ENCODE assay signal across 8 cellular contexts in genomic region chr15:98085003-98085639, GRCh38.
DNase-seq lines count a peak whose midpoint lies in the region; ATAC-seq and TF ChIP-seq lines count a peak whose summit lies in the region.

No MANE protein-coding gene starts in this region.

- H3K9me2 ChIP-seq in neural cell (ENCODE audit: insufficient read depth, low read length): no peaks in the 10 kb centered on the region

- no peaks in the 10 kb centered on the region for H4K20me1 ChIP-seq in neural cell (ENCODE audit: insufficient read depth)

- no peaks in the 10 kb centered on the region for H3K27me3 ChIP-seq in neural cell (ENCODE audit: insufficient read depth, low read depth, low read length)

- no peak overlapping the region for H3K9ac ChIP-seq in neural cell (ENCODE audit: low read length)

- no peaks in the 10 kb centered on the region for H3K79me2 ChIP-seq in neural cell (replicated peaks; ENCODE audit: insufficient read depth, low read length)

- no peaks in the 10 kb centered on the region for H3K9me3 ChIP-seq in neural cell (ENCODE audit: low read length)

- peak; percentile 72 for TF ChIP-seq RAD21 in neural cell (conservative IDR thresholded peaks at IDR 0.05)

- no peak for ATAC-seq in GM18873 (IDR thresholded peaks at IDR 0.05; ENCODE audit: low FRiP score, unreplicated experiment)

- H3K36me3 ChIP-seq in neural cell (ENCODE audit: insufficient read depth, low read length): no peaks in the 10 kb centered on the region

- peak; percentile 77 for TF ChIP-seq CTCF in epithelial cell of proximal tubule (conservative IDR thresholded peaks at IDR 0.05; ENCODE audit: low read depth, low read length)
- peak; percentile 72 for TF ChIP-seq CTCF in neural cell (IDR thresholded peaks at IDR 0.05; ENCODE audit: poor library complexity, severe bottlenecking)

- H3K27ac ChIP-seq in neural cell (ENCODE audit: low read length): no peak overlapping the region

- H2AFZ ChIP-seq in neural cell (ENCODE audit: low read depth, low read length): no peak overlapping the region

- DNase-seq in stimulated activated naive CD4-positive, alpha-beta T cell (lab: John Stamatoyannopoulos, UW): peak in 5 of 6 experiments; percentile 9 to 33 (median 24)
- no peak for DNase-seq in stimulated activated naive CD4-positive, alpha-beta T cell treated with Interleukin-2 at 50 U/mL for 16 hours (lab: John Stamatoyannopoulos, UW)
- peak; percentile 79 for DNase-seq in NAMALWA (ENCODE audit: low spot score)
- DNase-seq in SW480 (ENCODE audit: low spot score): peak; percentile 58
- peak; percentile 30 for DNase-seq in epithelial cell of proximal tubule (ENCODE audit: low read depth)
- no peak for DNase-seq in mesenteric fat pad (ENCODE audit: low spot score)

- TF ChIP-seq EP300 in neural cell (conservative IDR thresholded peaks at IDR 0.05; ENCODE audit: poor library complexity, severe bottlenecking): no peak

- no peak overlapping the region for H3K4me2 ChIP-seq in neural cell (ENCODE audit: low read length)

- H3F3A ChIP-seq in neural cell (ENCODE audit: insufficient read depth, low read length, poor library complexity, severe bottlenecking): no peaks in the 10 kb centered on the region

- H3K4me3 ChIP-seq in epithelial cell of proximal tubule (ENCODE audit: low read depth, low read length) (no peak overlapping the region), neural cell (ENCODE audit: low read length) (no peak overlapping the region)

TF ChIP-seq in neural cell, 6 proteins besides CTCF, POLR2A, EP300 and RAD21:
- TF ChIP-seq TAF1 (IDR thresholded peaks at IDR 0.05; ENCODE audit: low read depth): no peak
- peak; percentile 81 for TF ChIP-seq SMC3 (conservative IDR thresholded peaks at IDR 0.05; ENCODE audit: poor library complexity)
- no peak for TF ChIP-seq MXI1 (conservative IDR thresholded peaks at IDR 0.05; ENCODE audit: poor library complexity, severe bottlenecking)

Comparison
In these comparisons a context has a peak if more than half of its experiments do, and no peak if none do; other contexts are left out.
1. DNase-seq: peak in stimulated activated naive CD4-positive, alpha-beta T cell (5 of 6), NAMALWA (single experiment), SW480 (single experiment) and epithelial cell of proximal tubule (single experiment); none in stimulated activated naive CD4-positive, alpha-beta T cell treated with Interleukin-2 at 50 U/mL for 16 hours (single experiment) and mesenteric fat pad (single experiment).